1 cellular context compared by ENCODE assay signal in the genomic region with DNA sequence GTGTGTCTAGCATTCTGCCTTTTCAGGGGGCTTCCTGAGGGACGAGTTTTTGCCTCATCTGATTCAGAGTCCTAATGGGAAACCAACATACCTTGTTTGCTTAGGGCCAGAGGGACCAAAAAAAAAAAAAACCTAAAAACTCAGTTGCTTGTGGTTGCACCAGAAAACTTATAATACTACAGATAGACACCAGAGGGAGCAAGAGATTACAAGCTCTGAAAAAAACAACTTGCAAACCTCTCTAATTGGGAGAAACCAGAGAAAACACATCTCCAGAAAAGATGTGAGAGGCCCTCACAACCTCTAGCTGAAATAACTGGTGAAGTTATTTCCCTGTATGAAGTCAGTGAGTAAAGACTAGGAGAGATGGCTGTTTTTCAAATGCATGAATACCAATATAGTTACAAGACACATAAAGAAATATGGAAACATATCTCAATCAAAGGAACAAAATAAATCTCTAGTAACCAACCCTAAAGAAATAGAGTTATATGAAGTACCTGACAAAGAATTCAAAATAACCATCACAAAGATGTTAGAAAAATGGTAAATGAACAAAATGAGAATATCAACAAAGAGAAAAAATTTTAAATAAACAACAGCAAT.
TF ChIP-seq lines count a peak whose summit lies in the region.

No MANE protein-coding gene starts in this region.

TF ChIP-seq in K562, 482 proteins besides CTCF, POLR2A, EP300 and RAD21 (continued from another document):
- TF ChIP-seq, protein P1, sequence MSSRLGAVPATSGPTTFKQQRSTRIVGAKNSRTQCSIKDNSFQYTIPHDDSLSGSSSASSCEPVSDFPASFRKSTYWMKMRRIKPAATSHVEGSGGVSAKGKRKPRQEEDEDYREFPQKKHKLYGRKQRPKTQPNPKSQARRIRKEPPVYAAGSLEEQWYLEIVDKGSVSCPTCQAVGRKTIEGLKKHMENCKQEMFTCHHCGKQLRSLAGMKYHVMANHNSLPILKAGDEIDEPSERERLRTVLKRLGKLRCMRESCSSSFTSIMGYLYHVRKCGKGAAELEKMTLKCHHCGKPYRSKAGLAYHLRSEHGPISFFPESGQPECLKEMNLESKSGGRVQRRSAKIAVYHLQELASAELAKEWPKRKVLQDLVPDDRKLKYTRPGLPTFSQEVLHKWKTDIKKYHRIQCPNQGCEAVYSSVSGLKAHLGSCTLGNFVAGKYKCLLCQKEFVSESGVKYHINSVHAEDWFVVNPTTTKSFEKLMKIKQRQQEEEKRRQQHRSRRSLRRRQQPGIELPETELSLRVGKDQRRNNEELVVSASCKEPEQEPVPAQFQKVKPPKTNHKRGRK (tag; IDR thresholded peaks at IDR 0.05): peak; percentile 48; the same call in 1 of the 2 replicates
- TF ChIP-seq KLF16 (IDR thresholded peaks at IDR 0.05) (no peak), ARID2 (IDR thresholded peaks at IDR 0.05) (peak; percentile 25; the same call in 1 of the 2 replicates), MAZ (CRISPR knock-in tag; conservative IDR thresholded peaks at IDR 0.05 in 1 of 2, IDR thresholded peaks at IDR 0.05 in 1 of 2) (peak in 1 of 2 experiments; percentile 38; a peak in 1 of 4 replicates), TOE1 (IDR thresholded peaks at IDR 0.05; ENCODE audit: borderline replicate concordance) (no peak), TOE1 (CRISPR knock-in tag; IDR thresholded peaks at IDR 0.05; ENCODE audit: borderline replicate concordance, low read depth) (no peak), RBM39 (optimal IDR thresholded peaks at IDR 0.05; ENCODE audit: low read depth, low read length) (no peak), GTF2E2 (tag; IDR thresholded peaks at IDR 0.05) (0 out of 2 replicates have a peak, but pooled peaks have one; percentile 27), ZKSCAN8 (CRISPR knock-in tag; IDR thresholded peaks at IDR 0.05) (no peak), FOXA3 (CRISPR knock-in tag; conservative IDR thresholded peaks at IDR 0.05 in 1 of 2, IDR thresholded peaks at IDR 0.05 in 1 of 2) (peak; percentile 67 to 76), SMARCA4 (IDR thresholded peaks at IDR 0.05) (0 out of 2 replicates have a peak, but pooled peaks have one; percentile 32), SAFB (IDR thresholded peaks at IDR 0.05; ENCODE audit: borderline replicate concordance, low read depth, low read length) (no peak), TRIM24 (IDR thresholded peaks at IDR 0.05) (peak; percentile 84 to 86; a peak in 3 of 4 replicates), C11orf30 (IDR thresholded peaks at IDR 0.05; ENCODE audit: low read depth) (no peak), ZNF175 (CRISPR knock-in tag; IDR thresholded peaks at IDR 0.05; ENCODE audit: low read depth) (0 out of 2 replicates have a peak, but pooled peaks have one; percentile 30), HDAC3 (IDR thresholded peaks at IDR 0.05; ENCODE audit: borderline replicate concordance, partially characterized antibody) (no peak), ZNF384 (IDR thresholded peaks at IDR 0.05; ENCODE audit: low read depth, low read length) (peak; percentile 96), PHB (CRISPR knock-in tag; IDR thresholded peaks at IDR 0.05) (no peak), SMAD2 (IDR thresholded peaks at IDR 0.05; ENCODE audit: low read depth, low read length) (no peak), CEBPG (CRISPR knock-in tag; IDR thresholded peaks at IDR 0.05) (peak; percentile 92), CEBPG (tag; conservative IDR thresholded peaks at IDR 0.05 in 1 of 2, IDR thresholded peaks at IDR 0.05 in 1 of 2) (peak; percentile 61 to 79), ZNF644 (tag; IDR thresholded peaks at IDR 0.05; ENCODE audit: low read depth) (no peak), NCOA6 (IDR thresholded peaks at IDR 0.05) (no peak), RNF2 (IDR thresholded peaks at IDR 0.05) (no peak), MECOM (CRISPR knock-in tag; IDR thresholded peaks at IDR 0.05) (no peak), L3MBTL2 (IDR thresholded peaks at IDR 0.05) (0 out of 2 replicates have a peak, but pooled peaks have one; percentile 14), TAF7 (tag; IDR thresholded peaks at IDR 0.05) (no peak)
- TF ChIP-seq, protein P2, sequence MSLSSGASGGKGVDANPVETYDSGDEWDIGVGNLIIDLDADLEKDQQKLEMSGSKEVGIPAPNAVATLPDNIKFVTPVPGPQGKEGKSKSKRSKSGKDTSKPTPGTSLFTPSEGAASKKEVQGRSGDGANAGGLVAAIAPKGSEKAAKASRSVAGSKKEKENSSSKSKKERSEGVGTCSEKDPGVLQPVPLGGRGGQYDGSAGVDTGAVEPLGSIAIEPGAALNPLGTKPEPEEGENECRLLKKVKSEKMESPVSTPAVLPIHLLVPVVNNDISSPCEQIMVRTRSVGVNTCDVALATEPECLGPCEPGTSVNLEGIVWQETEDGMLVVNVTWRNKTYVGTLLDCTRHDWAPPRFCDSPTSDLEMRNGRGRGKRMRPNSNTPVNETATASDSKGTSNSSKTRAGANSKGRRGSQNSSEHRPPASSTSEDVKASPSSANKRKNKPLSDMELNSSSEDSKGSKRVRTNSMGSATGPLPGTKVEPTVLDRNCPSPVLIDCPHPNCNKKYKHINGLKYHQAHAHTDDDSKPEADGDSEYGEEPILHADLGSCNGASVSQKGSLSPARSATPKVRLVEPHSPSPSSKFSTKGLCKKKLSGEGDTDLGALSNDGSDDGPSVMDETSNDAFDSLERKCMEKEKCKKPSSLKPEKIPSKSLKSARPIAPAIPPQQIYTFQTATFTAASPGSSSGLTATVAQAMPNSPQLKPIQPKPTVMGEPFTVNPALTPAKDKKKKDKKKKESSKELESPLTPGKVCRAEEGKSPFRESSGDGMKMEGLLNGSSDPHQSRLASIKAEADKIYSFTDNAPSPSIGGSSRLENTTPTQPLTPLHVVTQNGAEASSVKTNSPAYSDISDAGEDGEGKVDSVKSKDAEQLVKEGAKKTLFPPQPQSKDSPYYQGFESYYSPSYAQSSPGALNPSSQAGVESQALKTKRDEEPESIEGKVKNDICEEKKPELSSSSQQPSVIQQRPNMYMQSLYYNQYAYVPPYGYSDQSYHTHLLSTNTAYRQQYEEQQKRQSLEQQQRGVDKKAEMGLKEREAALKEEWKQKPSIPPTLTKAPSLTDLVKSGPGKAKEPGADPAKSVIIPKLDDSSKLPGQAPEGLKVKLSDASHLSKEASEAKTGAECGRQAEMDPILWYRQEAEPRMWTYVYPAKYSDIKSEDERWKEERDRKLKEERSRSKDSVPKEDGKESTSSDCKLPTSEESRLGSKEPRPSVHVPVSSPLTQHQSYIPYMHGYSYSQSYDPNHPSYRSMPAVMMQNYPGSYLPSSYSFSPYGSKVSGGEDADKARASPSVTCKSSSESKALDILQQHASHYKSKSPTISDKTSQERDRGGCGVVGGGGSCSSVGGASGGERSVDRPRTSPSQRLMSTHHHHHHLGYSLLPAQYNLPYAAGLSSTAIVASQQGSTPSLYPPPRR (CRISPR knock-in tag; IDR thresholded peaks at IDR 0.05; ENCODE audit: borderline replicate concordance): no peak
- TF ChIP-seq, protein P3, sequence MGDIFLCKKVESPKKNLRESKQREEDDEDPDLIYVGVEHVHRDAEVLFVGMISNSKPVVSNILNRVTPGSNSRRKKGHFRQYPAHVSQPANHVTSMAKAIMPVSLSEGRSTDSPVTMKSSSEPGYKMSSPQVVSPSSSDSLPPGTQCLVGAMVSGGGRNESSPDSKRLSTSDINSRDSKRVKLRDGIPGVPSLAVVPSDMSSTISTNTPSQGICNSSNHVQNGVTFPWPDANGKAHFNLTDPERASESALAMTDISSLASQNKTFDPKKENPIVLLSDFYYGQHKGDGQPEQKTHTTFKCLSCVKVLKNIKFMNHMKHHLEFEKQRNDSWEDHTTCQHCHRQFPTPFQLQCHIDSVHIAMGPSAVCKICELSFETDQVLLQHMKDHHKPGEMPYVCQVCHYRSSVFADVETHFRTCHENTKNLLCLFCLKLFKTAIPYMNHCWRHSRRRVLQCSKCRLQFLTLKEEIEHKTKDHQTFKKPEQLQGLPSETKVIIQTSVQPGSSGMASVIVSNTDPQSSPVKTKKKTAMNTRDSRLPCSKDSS (IDR thresholded peaks at IDR 0.05; ENCODE audit: low read depth, partially characterized antibody): no peak
- TF ChIP-seq, protein P4, sequence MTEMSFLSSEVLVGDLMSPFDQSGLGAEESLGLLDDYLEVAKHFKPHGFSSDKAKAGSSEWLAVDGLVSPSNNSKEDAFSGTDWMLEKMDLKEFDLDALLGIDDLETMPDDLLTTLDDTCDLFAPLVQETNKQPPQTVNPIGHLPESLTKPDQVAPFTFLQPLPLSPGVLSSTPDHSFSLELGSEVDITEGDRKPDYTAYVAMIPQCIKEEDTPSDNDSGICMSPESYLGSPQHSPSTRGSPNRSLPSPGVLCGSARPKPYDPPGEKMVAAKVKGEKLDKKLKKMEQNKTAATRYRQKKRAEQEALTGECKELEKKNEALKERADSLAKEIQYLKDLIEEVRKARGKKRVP (CRISPR knock-in tag; IDR thresholded peaks at IDR 0.05): peak; percentile 69
- TF ChIP-seq, protein P5, sequence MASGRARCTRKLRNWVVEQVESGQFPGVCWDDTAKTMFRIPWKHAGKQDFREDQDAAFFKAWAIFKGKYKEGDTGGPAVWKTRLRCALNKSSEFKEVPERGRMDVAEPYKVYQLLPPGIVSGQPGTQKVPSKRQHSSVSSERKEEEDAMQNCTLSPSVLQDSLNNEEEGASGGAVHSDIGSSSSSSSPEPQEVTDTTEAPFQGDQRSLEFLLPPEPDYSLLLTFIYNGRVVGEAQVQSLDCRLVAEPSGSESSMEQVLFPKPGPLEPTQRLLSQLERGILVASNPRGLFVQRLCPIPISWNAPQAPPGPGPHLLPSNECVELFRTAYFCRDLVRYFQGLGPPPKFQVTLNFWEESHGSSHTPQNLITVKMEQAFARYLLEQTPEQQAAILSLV (tag; IDR thresholded peaks at IDR 0.05): 0 out of 2 replicates have a peak, but pooled peaks have one; percentile 24
- TF ChIP-seq, protein P6, sequence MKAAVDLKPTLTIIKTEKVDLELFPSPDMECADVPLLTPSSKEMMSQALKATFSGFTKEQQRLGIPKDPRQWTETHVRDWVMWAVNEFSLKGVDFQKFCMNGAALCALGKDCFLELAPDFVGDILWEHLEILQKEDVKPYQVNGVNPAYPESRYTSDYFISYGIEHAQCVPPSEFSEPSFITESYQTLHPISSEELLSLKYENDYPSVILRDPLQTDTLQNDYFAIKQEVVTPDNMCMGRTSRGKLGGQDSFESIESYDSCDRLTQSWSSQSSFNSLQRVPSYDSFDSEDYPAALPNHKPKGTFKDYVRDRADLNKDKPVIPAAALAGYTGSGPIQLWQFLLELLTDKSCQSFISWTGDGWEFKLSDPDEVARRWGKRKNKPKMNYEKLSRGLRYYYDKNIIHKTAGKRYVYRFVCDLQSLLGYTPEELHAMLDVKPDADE (conservative IDR thresholded peaks at IDR 0.05; ENCODE audit: control insufficient read depth, low read depth, low read length): no peak
